In genomic region chr2:241901500-241902351, GRCh38 we compare ENCODE assay signal across 10 cellular contexts. TPM values are rescaled to one million over a fixed set of nuclear protein-coding genes. Genes with fewer than 3 reads are reported as not detected.
DNase-seq lines count a peak whose midpoint lies in the region; ATAC-seq and TF ChIP-seq lines count a peak whose summit lies in the region.
"Had no signal": no experiment of that assay in that cellular context is flagged by ENCODE, and none has a peak within 500 bp of the region (broad histone marks: within the 10 kb centered on the region; RNA-seq: fewer than 3 reads in every experiment).

No MANE protein-coding gene starts in this region.

- no peak overlapping the region for H3K4me3 ChIP-seq in RWPE2 (ENCODE audit: severe bottlenecking)
- H3K4me3 ChIP-seq in fibroblast of the aortic adventitia (ENCODE audit: low read depth, low read length): peak overlapping the region; percentile 31
- peak overlapping the region; percentile 43 for H3K4me3 ChIP-seq in neural progenitor cell

- H3K9me3 Mint-ChIP-seq in CD14-positive monocyte (peaks cover 0 to 8% (median 2%) of the 10 kb centered on the region in 7 donors), neural progenitor cell (no peaks in the 10 kb centered on the region)

- H3K27ac Mint-ChIP-seq in CD14-positive monocyte: no peak overlapping the region
- H3K27ac Mint-ChIP-seq in neural progenitor cell: no peak overlapping the region

- DNase-seq in CD14-positive monocyte (ENCODE audit: low spot score) (peak; percentile 44), RWPE2 (ENCODE audit: low spot score) (peak; percentile 63), fibroblast of the aortic adventitia (ENCODE audit: low read depth) (peak; percentile 17), neural progenitor cell (ENCODE audit: low spot score) (peak; percentile 48), NCI-H1436 treated with DMSO at 0.1 percent for 48 hours (lab: John Stamatoyannopoulos, UW) (no peak)
- DNase-seq in activated CD4-positive, alpha-beta T cell treated with anti-CD3 and anti-CD28 coated beads, Interleukin-2, amount 50 U/mL, for 48 hours: no peak
- DNase-seq: Calu3, MV-4-11 had no signal

- no peaks in the 10 kb centered on the region for H3K27me3 ChIP-seq in RWPE2 (ENCODE audit: insufficient read depth, poor library complexity, severe bottlenecking)
- H3K27me3 ChIP-seq in neural progenitor cell: peaks cover 21% of the 10 kb centered on the region

- H3K27ac ChIP-seq in RWPE2 (ENCODE audit: poor library complexity, severe bottlenecking) (no peak overlapping the region), neural progenitor cell (no peak overlapping the region)

- H3K4me1 Mint-ChIP-seq in CD14-positive monocyte (peaks cover 2% of the 10 kb centered on the region), neural progenitor cell (peaks cover 19% of the 10 kb centered on the region)

- H2AFZ ChIP-seq in neural progenitor cell (replicated peaks): peak overlapping the region; percentile 50

- no peaks in the 10 kb centered on the region for H3K79me2 ChIP-seq in neural progenitor cell (ENCODE audit: low read depth)

- peaks cover 9% of the 10 kb centered on the region for H3F3A ChIP-seq in neural progenitor cell (ENCODE audit: low read depth)

- no peaks in the 10 kb centered on the region for H3K36me3 ChIP-seq in RWPE2 (ENCODE audit: low read depth)
- H3K36me3 ChIP-seq in neural progenitor cell: no peaks in the 10 kb centered on the region

- H3K9ac ChIP-seq in neural progenitor cell: no peak overlapping the region

- intact Hi-C loops in CD14-positive monocyte (cut with micrococcal nuclease): no loop called here

- TF ChIP-seq CTCF in CD14-positive monocyte (IDR thresholded peaks at IDR 0.05): no peak
- TF ChIP-seq CTCF in RWPE2 (IDR thresholded peaks at IDR 0.05; ENCODE audit: poor library complexity, severe bottlenecking): no peak
- no peak for TF ChIP-seq CTCF in fibroblast of the aortic adventitia (IDR thresholded peaks at IDR 0.05; ENCODE audit: insufficient read depth, low read length)
- TF ChIP-seq CTCF in neural progenitor cell (IDR thresholded peaks at IDR 0.05): no peak

- ATAC-seq in RWPE2 (ENCODE audit: low read depth) (peak; percentile 60), HG03045 (IDR thresholded peaks at IDR 0.05; ENCODE audit: unreplicated experiment) (no peak)
- ATAC-seq in activated CD4-positive, CD25-positive, alpha-beta regulatory T cell treated with anti-CD3 and anti-CD28 coated beads, Interleukin-2, amount 50 U/mL, for 24 hours: no peak

- H3K27me3 Mint-ChIP-seq in CD14-positive monocyte (ENCODE audit: low read depth in 3 of 3): peaks cover 0 to 26% (median 7%) of the 10 kb centered on the region in 3 donors
- H3K27me3 Mint-ChIP-seq in neural progenitor cell (ENCODE audit: insufficient read depth, low read depth): peaks cover 15% of the 10 kb centered on the region

- H3K9me3 ChIP-seq in RWPE2 (ENCODE audit: severe bottlenecking) (no peaks in the 10 kb centered on the region), neural progenitor cell (ENCODE audit: low read depth) (no peaks in the 10 kb centered on the region)

- H3K4me2 ChIP-seq in neural progenitor cell: peak overlapping the region; percentile 91

- no peaks in the 10 kb centered on the region for H4K20me1 ChIP-seq in neural progenitor cell (ENCODE audit: low read depth)

- no peak overlapping the region for H3K4me3 Mint-ChIP-seq in CD14-positive monocyte
- H3K4me3 Mint-ChIP-seq in neural progenitor cell: peak overlapping the region; percentile 81

- H3K4me1 ChIP-seq in RWPE2 (ENCODE audit: insufficient read depth, poor library complexity, severe bottlenecking) (peaks cover 6% of the 10 kb centered on the region), neural progenitor cell (peaks cover 16% of the 10 kb centered on the region)

- peaks cover 0 to 3% of the 10 kb centered on the region in 2 donors for H3K36me3 Mint-ChIP-seq in CD14-positive monocyte
- H3K36me3 Mint-ChIP-seq in neural progenitor cell: no peaks in the 10 kb centered on the region

RNA-seq across cellular contexts. Expression of gene RTP5, which starts 32.2 kb away (rescaled TPM):
- not detected for polyA plus RNA-seq in CD14-positive monocyte
- not detected in 2 replicates for total RNA-seq in fibroblast of the aortic adventitia (ENCODE audit: low replicate concordance)
- not detected in 2 replicates for total RNA-seq in neural progenitor cell (ENCODE audit: low replicate concordance)
- total RNA-seq: Calu3 had no signal

RNA-seq across cellular contexts. Expression of gene PDCD1, which starts 43.0 kb away (rescaled TPM):
- polyA plus RNA-seq in CD14-positive monocyte: under 1 TPM in 1 of 2 donors, not detected in 1; 0.08 TPM
- total RNA-seq in fibroblast of the aortic adventitia (ENCODE audit: low replicate concordance) (not detected in 2 replicates), neural progenitor cell (ENCODE audit: low replicate concordance) (not detected in 2 replicates)
- total RNA-seq: Calu3 had no signal

Comparison
In these comparisons a context has a peak if more than half of its experiments do, and no peak if none do; other contexts are left out.
1. DNase-seq: peak in CD14-positive monocyte (single experiment), RWPE2 (single experiment), fibroblast of the aortic adventitia (single experiment) and neural progenitor cell (single experiment); none in NCI-H1436 treated with DMSO at 0.1 percent for 48 hours (single experiment) and activated CD4-positive, alpha-beta T cell treated with anti-CD3 and anti-CD28 coated beads, Interleukin-2, amount 50 U/mL, for 48 hours (0 of 2).